ENCODE assay signal across 13 cellular contexts in the genomic region with DNA sequence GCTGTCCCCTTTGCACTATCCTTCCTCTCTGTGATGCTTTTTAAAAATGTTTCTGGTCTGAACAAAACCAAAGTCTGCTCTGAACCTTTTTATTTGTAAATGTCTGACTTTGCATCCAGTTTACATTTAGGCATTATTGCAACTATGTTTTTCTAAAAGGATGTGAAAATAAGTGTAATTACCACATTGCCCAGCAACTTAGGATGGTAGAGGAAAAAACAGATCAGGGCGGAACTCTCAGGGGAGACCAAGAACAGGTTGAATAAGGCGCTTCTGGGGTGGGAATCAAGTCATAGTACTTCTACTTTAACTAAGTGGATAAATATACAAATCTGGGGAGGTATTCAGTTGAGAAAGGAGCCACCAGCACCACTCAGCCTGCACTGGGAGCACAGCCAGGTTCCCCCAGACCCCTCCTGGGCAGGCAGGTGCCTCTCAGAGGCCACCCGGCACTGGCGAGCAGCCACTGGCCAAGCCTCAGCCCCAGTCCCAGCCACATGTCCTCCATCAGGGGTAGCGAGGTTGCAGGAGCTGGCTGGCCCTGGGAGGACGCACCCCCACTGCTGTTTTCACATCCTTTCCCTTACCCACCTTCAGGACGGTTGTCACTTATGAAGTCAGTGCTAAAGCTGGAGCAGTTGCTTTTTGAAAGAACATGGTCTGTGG. TPM values are rescaled to one million over a fixed set of nuclear protein-coding genes. Genes with fewer than 3 reads are reported as not detected.
DNase-seq lines count a peak whose midpoint lies in the region; ATAC-seq and TF ChIP-seq lines count a peak whose summit lies in the region.
"Had no signal": no experiment of that assay in that cellular context is flagged by ENCODE, and none has a peak within 500 bp of the region (broad histone marks: within the 10 kb centered on the region; RNA-seq: fewer than 3 reads in every experiment).

No MANE protein-coding gene starts in this region.

- no TSS peak for BruUV-seq in IMR-90 (replicated peaks; lab: Mats Ljungman, UMichigan)

- intact Hi-C loops in CD14-positive monocyte (cut with micrococcal nuclease), result no loop called here
- intact Hi-C loops in IMR-90 (cut with micrococcal nuclease), result no loop called here

- no peak overlapping the region for H3K4me2 ChIP-seq in IMR-90 (ENCODE audit: low read depth, low read length)

- H2BK5ac ChIP-seq in IMR-90 (ENCODE audit: low read depth, low read length, poor library complexity, severe bottlenecking), result no peak overlapping the region

- H3K4me3 Mint-ChIP-seq in CD14-positive monocyte (peak overlapping the region in 1 of 2 donors; percentile 57), immature natural killer cell (peak overlapping the region in 4 of 5 donors; percentile 20 to 47 (median 22))

- H3K9ac ChIP-seq in IMR-90 (ENCODE audit: low read depth, low read length), result no peak overlapping the region

- no peak overlapping the region for H3K23ac ChIP-seq in IMR-90 (ENCODE audit: low read depth, low read length)

- H3K27me3 Mint-ChIP-seq in CD14-positive monocyte (ENCODE audit: low read depth in 3 of 3) (peaks cover 0 to 1% (median under 1%) of the 10 kb centered on the region in 3 donors), immature natural killer cell (ENCODE audit: low read depth in 3 of 3) (peaks cover 0 to 2% (median 0%) of the 10 kb centered on the region in 3 donors)

- H3K27me3 ChIP-seq in IMR-90 (ENCODE audit: control insufficient read depth, insufficient read depth, low read length), result peaks cover 16% of the 10 kb centered on the region
- H3K27me3 ChIP-seq: gastroesophageal sphincter, right lobe of liver had no signal

- peaks cover 10% of the 10 kb centered on the region for H3K9me1 ChIP-seq in IMR-90 (ENCODE audit: insufficient read depth, low read length)

- H3K27ac Mint-ChIP-seq in CD14-positive monocyte (peak overlapping the region; percentile 70 to 92 (median 88)), immature natural killer cell (peak overlapping the region; percentile 45 to 82 (median 80))

- no peak overlapping the region for H2BK120ac ChIP-seq in IMR-90 (ENCODE audit: low read depth, low read length)

- H3K4ac ChIP-seq in IMR-90 (ENCODE audit: low read depth, low read length), result no peak overlapping the region

- no peak overlapping the region for H2AK5ac ChIP-seq in IMR-90 (ENCODE audit: low read depth, low read length)

- dilution Hi-C loops in IMR-90 (cut with HindIII; ENCODE audit: low sequenced_read_pairs, unreplicated experiment), result no loop called here

- H4K20me1 ChIP-seq in IMR-90 (ENCODE audit: insufficient read depth, low read length), result peaks cover 3% of the 10 kb centered on the region; the same call in 1 of the 2 replicates

- H3K79me1 ChIP-seq in IMR-90 (ENCODE audit: low read depth in 1 of 2, low read length in 2 of 2), result no peaks in the 10 kb centered on the region

- in situ Hi-C loops in IMR-90 (cut with MboI; ENCODE audit: low sequenced_read_pairs), result loop anchor here (25.0 kb wide), 1 partner anchor 1860 kb away; the partner anchor contains the start of gene DEPP1

- no peak for TF ChIP-seq CTCF in CD14-positive monocyte (IDR thresholded peaks at IDR 0.05)
- TF ChIP-seq CTCF in IMR-90 (conservative IDR thresholded peaks at IDR 0.05; ENCODE audit: low read depth, low read length), result no peak

- peak overlapping the region; percentile 14 for H2AFZ ChIP-seq in IMR-90 (replicated peaks; ENCODE audit: low read length, poor library complexity)

- peaks cover 0 to 6% of the 10 kb centered on the region in 2 donors for H3K36me3 Mint-ChIP-seq in CD14-positive monocyte
- H3K36me3 Mint-ChIP-seq in immature natural killer cell, result no peaks in the 10 kb centered on the region

- TF ChIP-seq POLR2A in IMR-90 (IDR thresholded peaks at IDR 0.05; ENCODE audit: low read depth, low read length), result no peak

- no peaks in the 10 kb centered on the region for H3K9me3 Mint-ChIP-seq in CD14-positive monocyte
- H3K9me3 Mint-ChIP-seq in immature natural killer cell, result no peaks in the 10 kb centered on the region

- H4K91ac ChIP-seq in IMR-90 (ENCODE audit: insufficient read depth, low read depth, low read length), result no peak overlapping the region

- POLR2A ChIA-PET in IMR-90 (lab: Charles Lee; ENCODE audit: unreplicated experiment), result no interaction called here

- no peak overlapping the region for H3K56ac ChIP-seq in IMR-90 (ENCODE audit: extremely low read depth, insufficient read depth, low read length)

- DNase-seq in CD14-positive monocyte (ENCODE audit: low spot score) (peak; percentile 45), IMR-90 (no peak), immature natural killer cell (no peak), superior temporal gyrus (ENCODE audit: extremely low spot score) (no peak), cortex of kidney (lab: John Stamatoyannopoulos, UW) (no peak), NCI-H1436 (lab: John Stamatoyannopoulos, UW) (no peak)
- DNase-seq: Calu3; central memory CD4-positive, alpha-beta T cell; NCI-H226 had no signal

- no peaks in the 10 kb centered on the region for H3K9me3 ChIP-seq in IMR-90 (ENCODE audit: control insufficient read depth, insufficient read depth, low read length)
- H3K9me3 ChIP-seq: gastroesophageal sphincter, right lobe of liver had no signal

- CTCF ChIA-PET in IMR-90 (lab: Yijun Ruan, JAX), result no interaction called here

- no peak overlapping the region for H4K5ac ChIP-seq in IMR-90 (ENCODE audit: low read depth, low read length)

- no peak overlapping the region for H2BK20ac ChIP-seq in IMR-90 (ENCODE audit: low read depth, low read length)

- H4K8ac ChIP-seq in IMR-90 (ENCODE audit: low read depth in 2 of 2, low read length in 2 of 2), result no peak overlapping the region

- H3K4me3 ChIP-seq in IMR-90 (ENCODE audit: insufficient read depth, low read depth, low read length), result no peak overlapping the region
- H3K4me3 ChIP-seq: gastroesophageal sphincter, right lobe of liver had no signal

- no peak for TF ChIP-seq RAD21 in IMR-90 (IDR thresholded peaks at IDR 0.05; ENCODE audit: low read length)

- no peak overlapping the region for H3K27ac ChIP-seq in IMR-90 (ENCODE audit: insufficient read depth, low read length)
- H3K27ac ChIP-seq: gastroesophageal sphincter, right lobe of liver had no signal

- H2AK9ac ChIP-seq in IMR-90 (replicated peaks; ENCODE audit: low read depth, low read length, poor library complexity), result no peak overlapping the region

- H3K14ac ChIP-seq in IMR-90 (replicated peaks; ENCODE audit: low read depth, low read length), result no peak overlapping the region

- ATAC-seq in GM19025 (IDR thresholded peaks at IDR 0.05; ENCODE audit: low read depth, unreplicated experiment) (peak; percentile 42), IMR-90 (ENCODE audit: low read depth) (no peak), SK-N-SH treated with all-trans-retinoic acid at 6 μM for 48 hours (no peak)
- ATAC-seq: gastroesophageal sphincter had no signal

- H2BK15ac ChIP-seq in IMR-90 (ENCODE audit: low read depth, low read length), result no peak overlapping the region

- peaks cover 89% of the 10 kb centered on the region for H3K4me1 Mint-ChIP-seq in CD14-positive monocyte
- peaks cover 46 to 50% of the 10 kb centered on the region in 2 donors for H3K4me1 Mint-ChIP-seq in immature natural killer cell

- no peaks in the 10 kb centered on the region for H3K36me3 ChIP-seq in IMR-90 (ENCODE audit: control insufficient read depth, insufficient read depth, low read length)
- H3K36me3 ChIP-seq: gastroesophageal sphincter, right lobe of liver had no signal

- H3K18ac ChIP-seq in IMR-90 (ENCODE audit: low read depth, low read length), result no peak overlapping the region

- H3K4me1 ChIP-seq in IMR-90 (ENCODE audit: control insufficient read depth, insufficient read depth, low read length), result peaks cover 15% of the 10 kb centered on the region
- H3K4me1 ChIP-seq: right lobe of liver had no signal

- WGBS in IMR-90 (ENCODE audit: extremely low coverage in 2 of 2, insufficient read length in 1 of 2), 2 experiments, result no CpG with 5 or more reads among the region's 7 CpGs

TF ChIP-seq in IMR-90, 13 proteins besides CTCF, POLR2A, EP300 and RAD21 (continues in another document):
- TF ChIP-seq MAFK (IDR thresholded peaks at IDR 0.05; ENCODE audit: low read depth, low read length), result no peak
- TF ChIP-seq, protein P1, sequence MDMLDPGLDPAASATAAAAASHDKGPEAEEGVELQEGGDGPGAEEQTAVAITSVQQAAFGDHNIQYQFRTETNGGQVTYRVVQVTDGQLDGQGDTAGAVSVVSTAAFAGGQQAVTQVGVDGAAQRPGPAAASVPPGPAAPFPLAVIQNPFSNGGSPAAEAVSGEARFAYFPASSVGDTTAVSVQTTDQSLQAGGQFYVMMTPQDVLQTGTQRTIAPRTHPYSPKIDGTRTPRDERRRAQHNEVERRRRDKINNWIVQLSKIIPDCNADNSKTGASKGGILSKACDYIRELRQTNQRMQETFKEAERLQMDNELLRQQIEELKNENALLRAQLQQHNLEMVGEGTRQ (IDR thresholded peaks at IDR 0.05; ENCODE audit: low read depth, low read length), result no peak
- TF ChIP-seq CEBPB (IDR thresholded peaks at IDR 0.05; ENCODE audit: low read depth, low read length), result no peak
- no peak for TF ChIP-seq MXI1 (IDR thresholded peaks at IDR 0.05; ENCODE audit: borderline replicate concordance, low read depth, low read length)

TF ChIP-seq in SK-N-SH treated with all-trans-retinoic acid at 6 μM for 48 hours, 23 proteins besides CTCF, POLR2A, EP300 and RAD21 (continues in another document):
- TF ChIP-seq GLIS3 (CRISPR knock-in tag; IDR thresholded peaks at IDR 0.05), result no peak
- TF ChIP-seq, protein P2, sequence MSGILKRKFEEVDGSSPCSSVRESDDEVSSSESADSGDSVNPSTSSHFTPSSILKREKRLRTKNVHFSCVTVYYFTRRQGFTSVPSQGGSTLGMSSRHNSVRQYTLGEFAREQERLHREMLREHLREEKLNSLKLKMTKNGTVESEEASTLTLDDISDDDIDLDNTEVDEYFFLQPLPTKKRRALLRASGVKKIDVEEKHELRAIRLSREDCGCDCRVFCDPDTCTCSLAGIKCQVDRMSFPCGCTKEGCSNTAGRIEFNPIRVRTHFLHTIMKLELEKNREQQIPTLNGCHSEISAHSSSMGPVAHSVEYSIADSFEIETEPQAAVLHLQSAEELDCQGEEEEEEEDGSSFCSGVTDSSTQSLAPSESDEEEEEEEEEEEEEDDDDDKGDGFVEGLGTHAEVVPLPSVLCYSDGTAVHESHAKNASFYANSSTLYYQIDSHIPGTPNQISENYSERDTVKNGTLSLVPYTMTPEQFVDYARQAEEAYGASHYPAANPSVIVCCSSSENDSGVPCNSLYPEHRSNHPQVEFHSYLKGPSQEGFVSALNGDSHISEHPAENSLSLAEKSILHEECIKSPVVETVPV (CRISPR knock-in tag; IDR thresholded peaks at IDR 0.05), result no peak

RNA-seq across cellular contexts. Expression of gene CSGALNACT2, which starts 11.4 kb away (rescaled TPM):
- 10 to 100 TPM; 43.7 to 48.2 TPM for polyA plus RNA-seq in CD14-positive monocyte
- total RNA-seq in IMR-90 (2012; rRNA removed), result 6.5 and 11.4 TPM in 2 replicates
- 11.7 and 13.1 TPM in 2 replicates for polyA plus RNA-seq in IMR-90 (2012; rRNA removed)
- polyA plus RNA-seq in IMR-90 (2012; cell fraction: cytosol; rRNA removed), result 1.4 and 5.2 TPM in 2 replicates
- polyA plus RNA-seq in IMR-90 (2012; cell fraction: nucleus; rRNA removed; ENCODE audit: low replicate concordance), result 1.8 and 19.5 TPM in 2 replicates
- polyA plus RNA-seq in immature natural killer cell, result 10 to 100 TPM; 14.8 to 27.6 (median 17.6) TPM

RNA-seq across cellular contexts. Expression of gene RET, which starts 50.0 kb away (rescaled TPM):
- polyA plus RNA-seq in CD14-positive monocyte (under 1 TPM; 0.08 to 0.14 TPM), IMR-90 (2012; rRNA removed) (0.10 and 0.26 TPM in 2 replicates), immature natural killer cell (under 1 TPM in 1 of 3 donors, not detected in 2; 0.27 TPM)
- 0.18 and 0.28 TPM in 2 replicates for total RNA-seq in IMR-90 (2012; rRNA removed)
- 0.08 and 0.24 TPM in 2 replicates for polyA plus RNA-seq in IMR-90 (2012; cell fraction: cytosol; rRNA removed)
- polyA plus RNA-seq in IMR-90 (2012; cell fraction: nucleus; rRNA removed; ENCODE audit: low replicate concordance), result 0.14 and 0.25 TPM in 2 replicates
- total RNA-seq: Calu3 had no signal
